17 cellular contexts compared by ENCODE assay signal in the genomic region with DNA sequence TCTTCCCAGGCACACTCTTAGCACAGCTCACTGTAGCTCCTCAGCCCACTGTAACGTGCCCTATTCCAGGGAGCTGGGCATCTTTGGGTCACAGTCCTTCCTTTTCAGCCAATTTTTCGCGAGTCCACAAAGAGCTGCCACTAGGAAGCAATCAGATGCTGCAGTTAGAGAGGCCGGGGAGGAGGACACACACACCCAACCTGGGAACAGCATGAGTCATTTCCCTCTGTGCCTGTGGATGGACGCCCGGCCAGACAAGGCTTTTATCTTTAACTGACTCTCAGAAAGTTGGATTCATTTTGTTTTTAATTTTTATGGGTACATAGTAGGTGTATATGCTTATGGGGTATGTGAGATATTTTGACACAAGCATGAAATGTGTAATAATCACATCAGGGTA.
DNase-seq lines count a peak whose midpoint lies in the region; ATAC-seq and TF ChIP-seq lines count a peak whose summit lies in the region.
"Had no signal": no experiment of that assay in that cellular context is flagged by ENCODE, and none has a peak within 500 bp of the region (broad histone marks: within the 10 kb centered on the region; RNA-seq: fewer than 3 reads in every experiment).

No MANE protein-coding gene starts in this region.

- no peak overlapping the region for H3K14ac ChIP-seq in neuronal stem cell (ENCODE audit: low read length)

- H2AFZ ChIP-seq in GM23338 (peak overlapping the region; percentile 79; the same call in 1 of the 2 replicates), neuronal stem cell (ENCODE audit: low read length) (no peak overlapping the region)
- H2AFZ ChIP-seq: hepatocyte had no signal

- H4K8ac ChIP-seq in neuronal stem cell (ENCODE audit: low read depth, low read length) = no peak overlapping the region

- H2AK5ac ChIP-seq in neuronal stem cell (ENCODE audit: low read depth, low read length) = no peak overlapping the region

- no peaks in the 10 kb centered on the region for H3K79me1 ChIP-seq in neuronal stem cell (ENCODE audit: low read depth, low read length)

- no peak for TF ChIP-seq CTCF in GM23338 (conservative IDR thresholded peaks at IDR 0.05; ENCODE audit: low read depth in 2 of 2)

- no peak overlapping the region for H2BK12ac ChIP-seq in neuronal stem cell (ENCODE audit: low read length)

- H3K4me1 ChIP-seq in GM23338 (ENCODE audit: insufficient read depth) (peaks cover 35% of the 10 kb centered on the region), neuronal stem cell (ENCODE audit: control insufficient read depth in 2 of 2, insufficient read depth in 1 of 2, low read depth in 1 of 2, low read length in 2 of 2) (peaks cover 0 to 25% of the 10 kb centered on the region in 2 donors)

- no peak overlapping the region for H3K9ac ChIP-seq in neuronal stem cell (ENCODE audit: low read depth, low read length, poor library complexity)

- H3K4me3 Mint-ChIP-seq in GM23338 = no peak overlapping the region
- H3K4me3 Mint-ChIP-seq: activated naive CD4-positive, alpha-beta T cell treated with anti-CD3 and anti-CD28 coated beads, Interleukin-2, amount 50 U/mL, for 24 hours; CD4-positive, alpha-beta T cell; naive B cell had no signal

- peak overlapping the region; percentile 0 for H4K91ac ChIP-seq in neuronal stem cell (ENCODE audit: low read depth, low read length, poor library complexity)

- H3K18ac ChIP-seq in neuronal stem cell (ENCODE audit: low read length) = peak overlapping the region; percentile 78

- H3K9me3 ChIP-seq in neuronal stem cell (replicated peaks in 1 of 2; ENCODE audit: control insufficient read depth in 2 of 2, insufficient read depth in 1 of 2, low read depth in 1 of 2, low read length in 2 of 2) = no peaks in the 10 kb centered on the region

- peaks cover 43% of the 10 kb centered on the region for H3K4me1 Mint-ChIP-seq in GM23338
- H3K4me1 Mint-ChIP-seq: activated naive CD4-positive, alpha-beta T cell treated with anti-CD3 and anti-CD28 coated beads, Interleukin-2, amount 50 U/mL, for 24 hours; naive B cell had no signal

- peaks cover 12% of the 10 kb centered on the region for H3K27me3 Mint-ChIP-seq in GM23338 (ENCODE audit: insufficient read depth, low read depth, poor library complexity)
- H3K27me3 Mint-ChIP-seq: activated naive CD4-positive, alpha-beta T cell treated with anti-CD3 and anti-CD28 coated beads, Interleukin-2, amount 50 U/mL, for 24 hours; CD4-positive, alpha-beta T cell; progenitor cell of endocrine pancreas had no signal

- no CpG with 5 or more reads among the region's 6 CpGs for WGBS in neuronal stem cell (ENCODE audit: extremely low coverage in 2 of 2, insufficient read length in 2 of 2, insufficient replicate concordance in 1 of 2), 2 donors

- no peak overlapping the region for H2BK120ac ChIP-seq in neuronal stem cell (ENCODE audit: low read depth, low read length)

- H3K27me3 ChIP-seq in GM23338 (ENCODE audit: insufficient read depth) (no peaks in the 10 kb centered on the region), neuronal stem cell (ENCODE audit: control insufficient read depth in 3 of 3, insufficient read depth in 3 of 3, low read depth in 1 of 3, low read length in 3 of 3) (no peaks in the 10 kb centered on the region)
- H3K27me3 ChIP-seq: hepatocyte had no signal

- no peak overlapping the region for H2BK15ac ChIP-seq in neuronal stem cell (ENCODE audit: low read length)

- no peaks in the 10 kb centered on the region for H3K36me3 Mint-ChIP-seq in GM23338 (ENCODE audit: low read depth)
- H3K36me3 Mint-ChIP-seq: activated naive CD4-positive, alpha-beta T cell treated with anti-CD3 and anti-CD28 coated beads, Interleukin-2, amount 50 U/mL, for 24 hours; naive B cell had no signal

- no peaks in the 10 kb centered on the region for H3K79me2 ChIP-seq in GM23338 (replicated peaks; ENCODE audit: insufficient read depth)
- H3K79me2 ChIP-seq: hepatocyte had no signal

- no peaks in the 10 kb centered on the region; the same call in 2 of the 3 replicates for H3K9me3 Mint-ChIP-seq in GM23338
- H3K9me3 Mint-ChIP-seq: CD4-positive, alpha-beta T cell had no signal

- H3K27ac ChIP-seq in GM23338 (ENCODE audit: low read depth) (no peak overlapping the region), neuronal stem cell (replicated peaks; ENCODE audit: low read length) (no peak overlapping the region)
- H3K27ac ChIP-seq: hepatocyte had no signal

- DNase-seq in GM23338 (ENCODE audit: low spot score) (no peak), SW480 (ENCODE audit: low spot score) (peak; percentile 17), fibroblast of gingiva (ENCODE audit: low read depth) (peak; percentile 33), neuronal stem cell (ENCODE audit: low spot score) (no peak)
- DNase-seq in activated CD4-positive, alpha-beta T cell treated with anti-CD3 and anti-CD28 coated beads, Interleukin-2, amount 50 U/mL, for 48 hours = no peak
- DNase-seq: activated CD4-positive, CD25-positive, alpha-beta regulatory T cell; CD4-positive, alpha-beta T cell; central memory CD4-positive, alpha-beta T cell; naive B cell; NCI-H1694; NCI-H446 treated with DMSO at 0.1 percent for 48 hours had no signal

- no peak overlapping the region for H3K27ac Mint-ChIP-seq in GM23338
- H3K27ac Mint-ChIP-seq: activated naive CD4-positive, alpha-beta T cell treated with anti-CD3 and anti-CD28 coated beads, Interleukin-2, amount 50 U/mL, for 24 hours; CD4-positive, alpha-beta T cell; naive B cell; progenitor cell of endocrine pancreas had no signal

- no peaks in the 10 kb centered on the region for H3K9me2 ChIP-seq in GM23338 (ENCODE audit: insufficient read depth)

- no peaks in the 10 kb centered on the region; the same call in 1 of the 2 replicates for H3F3A ChIP-seq in GM23338 (replicated peaks; ENCODE audit: low read depth)

- no peak overlapping the region for H3K4me3 ChIP-seq in GM23338
- H3K4me3 ChIP-seq in neuronal stem cell (ENCODE audit: low read length in 2 of 2) = no peak overlapping the region
- H3K4me3 ChIP-seq: hepatocyte had no signal

- no peaks in the 10 kb centered on the region for H3K36me3 ChIP-seq in GM23338 (ENCODE audit: insufficient read depth)
- H3K36me3 ChIP-seq in neuronal stem cell (replicated peaks in 1 of 2; ENCODE audit: control insufficient read depth in 2 of 2, insufficient read depth in 2 of 2, low read length in 2 of 2) = no peaks in the 10 kb centered on the region

- H3K4me2 ChIP-seq in GM23338 (no peak overlapping the region), neuronal stem cell (ENCODE audit: insufficient read depth, low read length, poor library complexity, severe bottlenecking) (no peak overlapping the region)
- H3K4me2 ChIP-seq: hepatocyte had no signal

- no peak overlapping the region for H2BK5ac ChIP-seq in neuronal stem cell (ENCODE audit: low read length)

- H3K23ac ChIP-seq in neuronal stem cell (ENCODE audit: low read depth, low read length, poor library complexity) = no peak overlapping the region

- ATAC-seq in GM23338 (no peak), GM18498 (IDR thresholded peaks at IDR 0.05; ENCODE audit: unreplicated experiment) (no peak), GM18519 (IDR thresholded peaks at IDR 0.05; ENCODE audit: low FRiP score, unreplicated experiment) (no peak)
- ATAC-seq: left lobe of liver had no signal

- H3K4ac ChIP-seq in neuronal stem cell (ENCODE audit: low read length) = no peak overlapping the region

- H4K20me1 ChIP-seq in GM23338 (replicated peaks; ENCODE audit: insufficient read depth) = no peaks in the 10 kb centered on the region

Comparison
In these comparisons a context has a peak if more than half of its experiments do, and no peak if none do; other contexts are left out.
1. DNase-seq: peak in SW480 (single experiment) and fibroblast of gingiva (single experiment); none in GM23338 (single experiment), neuronal stem cell (single experiment) and activated CD4-positive, alpha-beta T cell treated with anti-CD3 and anti-CD28 coated beads, Interleukin-2, amount 50 U/mL, for 48 hours (0 of 2).